22 cellular contexts compared by ENCODE assay signal in the genomic region with DNA sequence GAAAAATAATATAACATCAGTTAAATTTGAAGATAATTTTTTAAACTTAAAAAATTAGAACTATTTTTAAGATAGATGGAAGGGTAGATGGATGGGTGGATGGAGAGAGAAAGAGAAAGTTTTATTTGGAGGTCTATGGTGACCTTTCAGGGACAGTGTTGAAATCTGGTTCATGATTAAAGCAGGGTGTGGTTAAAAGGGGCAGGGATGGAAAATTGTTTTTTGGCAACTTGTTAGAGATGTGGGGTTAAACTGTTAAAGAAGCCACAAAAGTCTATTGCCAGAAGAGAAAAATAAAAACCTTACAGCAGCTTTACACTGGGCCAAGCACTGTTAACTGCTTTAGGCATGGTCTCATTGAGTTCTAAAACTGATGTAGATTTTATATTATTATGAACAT.
"Had no signal": no experiment of that assay in that cellular context is flagged by ENCODE, and none has a peak within 500 bp of the region (broad histone marks: within the 10 kb centered on the region; RNA-seq: fewer than 3 reads in every experiment).

No MANE protein-coding gene starts in this region.

- H3K36me3 ChIP-seq: ascending aorta had no signal

- ATAC-seq: activated CD8-positive, alpha-beta T cell treated with anti-CD3 and anti-CD28 coated beads, Interleukin-2, amount 10 ng/mL, durations not matched to agents 7 days and 5 days; body of pancreas; WTC11 had no signal

- H3K4me3 ChIP-seq: ascending aorta, body of pancreas had no signal

- H3K27me3 ChIP-seq: ascending aorta, body of pancreas had no signal

- H3K4me1 ChIP-seq: body of pancreas had no signal

- H3K27ac ChIP-seq: ascending aorta, body of pancreas had no signal

- DNase-seq: activated CD4-positive, alpha-beta T cell treated with anti-CD3 and anti-CD28 coated beads for 48 hours; activated CD4-positive, alpha-beta T cell treated with anti-CD3 and anti-CD28 coated beads, Interleukin-2, amount 50 U/mL, for 4 hours; activated CD4-positive, CD25-positive, alpha-beta regulatory T cell treated with anti-CD3 and anti-CD28 coated beads, Interleukin-2, amount 50 U/mL, for 72 hours; activated CD8-positive, alpha-beta memory T cell treated with anti-CD3 and anti-CD28 coated beads, Interleukin-2, amount 50 U/mL, for 48 hours; activated CD8-positive, alpha-beta T cell treated with anti-CD3 and anti-CD28 coated beads, Interleukin-2, amount 10 ng/mL, durations not matched to agents 7 days and 5 days; activated naive CD4-positive, alpha-beta T cell treated with anti-CD3 and anti-CD28 coated beads, Interleukin-2, amount 50 U/mL, for 16 hours; activated naive CD8-positive, alpha-beta T cell treated with anti-CD3 and anti-CD28 coated beads, Interleukin-2, amount 10 ng/mL, durations not matched to agents 7 days and 5 days; activated T-cell treated with anti-CD3 and anti-CD28 coated beads, Interleukin-2, amount 50 U/mL, for 1 hour; body of pancreas; KG1; MV-4-11; NCI-H1092 treated with DMSO at 0.1 percent for 48 hours; NCI-H1417 treated with DMSO at 0.1 percent for 48 hours; NCI-H1694; NCI-H2029; NCI-H345; NCI-H510A; NCI-H526 treated with DMSO at 0.1 percent for 48 hours; NCI-H82; SHP77 had no signal
